In the genomic region with DNA sequence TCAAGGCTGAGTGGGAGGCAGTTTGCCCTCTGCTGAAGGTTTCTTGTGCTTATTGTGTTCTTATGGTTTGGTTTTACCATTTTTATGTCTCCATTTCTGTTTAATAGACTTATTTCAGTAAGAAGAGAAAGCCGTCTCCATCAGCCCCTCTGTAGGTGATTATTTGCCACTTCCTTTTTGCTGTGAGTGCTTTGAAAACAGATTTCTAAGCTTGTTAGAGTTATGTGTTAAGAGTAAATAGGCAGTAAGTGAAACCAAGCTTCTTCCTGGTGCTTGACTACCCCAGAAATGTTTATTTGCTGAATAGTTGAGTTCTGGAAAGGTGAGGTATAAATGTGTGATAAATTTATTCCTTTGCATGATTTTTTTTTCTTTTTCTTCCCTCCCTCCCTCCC, we compare ENCODE assay signal across 12 cellular contexts.
DNase-seq lines count a peak whose midpoint lies in the region; ATAC-seq and TF ChIP-seq lines count a peak whose summit lies in the region.
"Had no signal": no experiment of that assay in that cellular context is flagged by ENCODE, and none has a peak within 500 bp of the region (broad histone marks: within the 10 kb centered on the region; RNA-seq: fewer than 3 reads in every experiment).

No MANE protein-coding gene starts in this region.

- peaks cover 36% of the 10 kb centered on the region for H3K4me1 Mint-ChIP-seq in stimulated activated naive CD8-positive, alpha-beta T cell treated with anti-CD3 and anti-CD28 coated beads, Interleukin-15, Interleukin-2, amounts not matched to agents 100 ng/mL and 50 ng/mL, for 24 hours (ENCODE audit: low read depth)
- H3K4me1 Mint-ChIP-seq in activated T-helper 17 cell treated with anti-CD3 and anti-CD28 coated beads, Interleukin-2, amount 50 U/mL, for 72 hours = peaks cover 14% of the 10 kb centered on the region
- H3K4me1 Mint-ChIP-seq in mesothelial cell of epicardium = peaks cover 57% of the 10 kb centered on the region

- H3K4me3 Mint-ChIP-seq in stimulated activated naive CD8-positive, alpha-beta T cell treated with anti-CD3 and anti-CD28 coated beads, Interleukin-15, Interleukin-2, amounts not matched to agents 100 ng/mL and 50 ng/mL, for 24 hours = no peak overlapping the region
- H3K4me3 Mint-ChIP-seq in activated T-helper 17 cell treated with anti-CD3 and anti-CD28 coated beads, Interleukin-2, amount 50 U/mL, for 72 hours = peak overlapping the region; percentile 10
- H3K4me3 Mint-ChIP-seq in mesothelial cell of epicardium = no peak overlapping the region

- no peak for TF ChIP-seq CTCF in mesothelial cell of epicardium (IDR thresholded peaks at IDR 0.05; ENCODE audit: unreplicated experiment)

- no peaks in the 10 kb centered on the region for H3K9me3 Mint-ChIP-seq in stimulated activated naive CD8-positive, alpha-beta T cell treated with anti-CD3 and anti-CD28 coated beads, Interleukin-15, Interleukin-2, amounts not matched to agents 100 ng/mL and 50 ng/mL, for 24 hours
- no peaks in the 10 kb centered on the region for H3K9me3 Mint-ChIP-seq in activated T-helper 17 cell treated with anti-CD3 and anti-CD28 coated beads, Interleukin-2, amount 50 U/mL, for 72 hours
- peaks cover 4% of the 10 kb centered on the region for H3K9me3 Mint-ChIP-seq in mesothelial cell of epicardium

- H3K36me3 Mint-ChIP-seq in stimulated activated naive CD8-positive, alpha-beta T cell treated with anti-CD3 and anti-CD28 coated beads, Interleukin-15, Interleukin-2, amounts not matched to agents 100 ng/mL and 50 ng/mL, for 24 hours (ENCODE audit: low read depth) = no peaks in the 10 kb centered on the region
- H3K36me3 Mint-ChIP-seq in activated T-helper 17 cell treated with anti-CD3 and anti-CD28 coated beads, Interleukin-2, amount 50 U/mL, for 72 hours (ENCODE audit: low read depth) = no peaks in the 10 kb centered on the region
- H3K36me3 Mint-ChIP-seq in mesothelial cell of epicardium = no peaks in the 10 kb centered on the region

- no peak for DNase-seq in stimulated activated naive CD8-positive, alpha-beta T cell treated with anti-CD3 and anti-CD28 coated beads, Interleukin-15, Interleukin-2, amounts not matched to agents 100 U/mL and 50 U/mL, for 24 hours
- DNase-seq in mesothelial cell of epicardium (ENCODE audit: low spot score in 2 of 2, unreplicated experiment in 2 of 2) (no peak), DMS79 treated with DMSO at 0.1 percent for 48 hours (lab: John Stamatoyannopoulos, UW) (no peak), NCI-H510A treated with DMSO at 0.1 percent for 48 hours (lab: John Stamatoyannopoulos, UW) (no peak), C1 segment of cervical spinal cord (lab: John Stamatoyannopoulos, UW) (no peak)
- DNase-seq: activated CD4-positive, alpha-beta T cell treated with anti-CD3 and anti-CD28 coated beads, Interleukin-2, amount 50 U/mL, for 4 hours; foreskin melanocyte; midbrain; NCI-H446 treated with DMSO at 0.1 percent for 48 hours had no signal

- no peaks in the 10 kb centered on the region for H3K27me3 Mint-ChIP-seq in stimulated activated naive CD8-positive, alpha-beta T cell treated with anti-CD3 and anti-CD28 coated beads, Interleukin-15, Interleukin-2, amounts not matched to agents 100 ng/mL and 50 ng/mL, for 24 hours
- H3K27me3 Mint-ChIP-seq in activated T-helper 17 cell treated with anti-CD3 and anti-CD28 coated beads, Interleukin-2, amount 50 U/mL, for 72 hours = no peaks in the 10 kb centered on the region
- no peaks in the 10 kb centered on the region for H3K27me3 Mint-ChIP-seq in mesothelial cell of epicardium (ENCODE audit: low read depth)

- no peak for ATAC-seq in stimulated activated naive CD8-positive, alpha-beta T cell treated with anti-CD3 and anti-CD28 coated beads, Interleukin-15, Interleukin-2, amounts not matched to agents 100 U/mL and 50 U/mL, for 24 hours
- no peak for ATAC-seq in activated T-helper 17 cell treated with anti-CD3 and anti-CD28 coated beads, Interleukin-2, amount 50 U/mL, for 72 hours (replicated peaks)
- no peak for ATAC-seq in GM18517 (IDR thresholded peaks at IDR 0.05; ENCODE audit: unreplicated experiment)

- peak overlapping the region; percentile 56 for H3K27ac Mint-ChIP-seq in stimulated activated naive CD8-positive, alpha-beta T cell treated with anti-CD3 and anti-CD28 coated beads, Interleukin-15, Interleukin-2, amounts not matched to agents 100 ng/mL and 50 ng/mL, for 24 hours
- no peak overlapping the region for H3K27ac Mint-ChIP-seq in activated T-helper 17 cell treated with anti-CD3 and anti-CD28 coated beads, Interleukin-2, amount 50 U/mL, for 72 hours
- peak overlapping the region; percentile 10 for H3K27ac Mint-ChIP-seq in mesothelial cell of epicardium
